ENCODE assay signal across 2 cellular contexts in genomic region chr20:33076662-33077398, GRCh38.
TF ChIP-seq lines count a peak whose summit lies in the region.

No MANE protein-coding gene starts in this region.

TF ChIP-seq in WTC11, 78 proteins besides CTCF, POLR2A, EP300 and RAD21 (continued from another document):
- TF ChIP-seq CDX4 (CRISPR knock-in tag; IDR thresholded peaks at IDR 0.05; ENCODE audit: borderline replicate concordance) (no peak), NFE2L1 (CRISPR knock-in tag; IDR thresholded peaks at IDR 0.05) (no peak), SMAD4 (CRISPR knock-in tag; IDR thresholded peaks at IDR 0.05) (no peak), CREM (CRISPR knock-in tag; IDR thresholded peaks at IDR 0.05) (no peak), GTF2I (CRISPR knock-in tag; conservative IDR thresholded peaks at IDR 0.05) (no peak)

TF ChIP-seq in liver, 16 proteins besides CTCF, POLR2A, EP300 and RAD21 (continued from another document):
- no peak for TF ChIP-seq JUND (IDR thresholded peaks at IDR 0.05)
TF ChIP-seq in liver: peak in this region for 0.
